11 cellular contexts compared by ENCODE assay signal in genomic region chr17:34255841-34256240, GRCh38. TPM values are rescaled to one million over a fixed set of nuclear protein-coding genes. Genes with fewer than 3 reads are reported as not detected.
DNase-seq lines count a peak whose midpoint lies in the region; ATAC-seq and TF ChIP-seq lines count a peak whose summit lies in the region.
"Had no signal": no experiment of that assay in that cellular context is flagged by ENCODE, and none has a peak within 500 bp of the region (broad histone marks: within the 10 kb centered on the region; RNA-seq: fewer than 3 reads in every experiment).

No MANE protein-coding gene starts in this region.

- no peaks in the 10 kb centered on the region for H3K79me1 ChIP-seq in mesendoderm (ENCODE audit: low read length)

- H3K4me3 Mint-ChIP-seq in dendritic cell treated with granulocyte-macrophage colony-stimulating factor and Interleukin-4, amounts not matched to agents 40 ng/mL and 50 ng/mL, for 4 days: peak overlapping the region; percentile 75

- TF ChIP-seq CTCF in NB4 (IDR thresholded peaks at IDR 0.05; ENCODE audit: low read depth, low read length) (no peak), tibial nerve (IDR thresholded peaks at IDR 0.05) (no peak)

- H2BK5ac ChIP-seq in mesendoderm (ENCODE audit: low read length): no peak overlapping the region

- peak overlapping the region; percentile 85 for H3K27ac Mint-ChIP-seq in dendritic cell treated with granulocyte-macrophage colony-stimulating factor and Interleukin-4, amounts not matched to agents 40 ng/mL and 50 ng/mL, for 4 days

- TF ChIP-seq POLR2A in NB4 (IDR thresholded peaks at IDR 0.05; ENCODE audit: extremely low read depth, insufficient read length) (no peak), tibial nerve (IDR thresholded peaks at IDR 0.05) (no peak)

- H3K36me3 ChIP-seq in mesendoderm (ENCODE audit: control insufficient read depth, insufficient read depth, low read length) (no peaks in the 10 kb centered on the region), tibial nerve (no peaks in the 10 kb centered on the region)

- no peak for TF ChIP-seq EP300 in tibial nerve (IDR thresholded peaks at IDR 0.05)

- H3K9me3 ChIP-seq in tibial nerve: no peaks in the 10 kb centered on the region

- peak overlapping the region; percentile 89 for H3K18ac ChIP-seq in mesendoderm (ENCODE audit: low read length)

- no peak overlapping the region for H4K5ac ChIP-seq in mesendoderm (ENCODE audit: low read length)

- DNase-seq in NB4 (ENCODE audit: low read depth): no peak
- DNase-seq in mesendoderm: no peak
- DNase-seq in tibial nerve (ENCODE audit: low spot score in 2 of 2): no peak
- no peak for DNase-seq in NCI-H226
- no peak for DNase-seq in amygdala (lab: John Stamatoyannopoulos, UW)
- DNase-seq: activated CD4-positive, alpha-beta T cell treated with anti-CD3 and anti-CD28 coated beads for 1 hour; activated gamma-delta T cell; NCI-H187 treated with DMSO at 0.1 percent for 48 hours had no signal

- H4K8ac ChIP-seq in mesendoderm (ENCODE audit: low read depth, low read length): no peak overlapping the region

- H3K4me1 Mint-ChIP-seq in dendritic cell treated with granulocyte-macrophage colony-stimulating factor and Interleukin-4, amounts not matched to agents 40 ng/mL and 50 ng/mL, for 4 days (ENCODE audit: low read depth): peaks cover 74% of the 10 kb centered on the region

- peak overlapping the region; percentile 20 for H2AK5ac ChIP-seq in mesendoderm (ENCODE audit: low read length)

- H3K4ac ChIP-seq in mesendoderm (ENCODE audit: low read depth, low read length): peak overlapping the region; percentile 46

- peak overlapping the region; percentile 87 for H3K9ac ChIP-seq in mesendoderm (ENCODE audit: low read length)

- H3K9me3 Mint-ChIP-seq in dendritic cell treated with granulocyte-macrophage colony-stimulating factor and Interleukin-4, amounts not matched to agents 40 ng/mL and 50 ng/mL, for 4 days: no peaks in the 10 kb centered on the region

- peak overlapping the region; percentile 82 for H2BK120ac ChIP-seq in mesendoderm (ENCODE audit: low read depth, low read length)

- no peaks in the 10 kb centered on the region for H3K27me3 ChIP-seq in mesendoderm (ENCODE audit: insufficient read depth, low read length, poor library complexity)
- no peaks in the 10 kb centered on the region for H3K27me3 ChIP-seq in tibial nerve

- no CpG with 5 or more reads among the region's 1 CpG for WGBS in mesendoderm (ENCODE audit: extremely low coverage, insufficient coverage, low lambda C conversion rate)
- 78 to 82% methylated on average over 1 of the region's 1 CpG for WGBS in tibial nerve, 2 donors

- no peak for ATAC-seq in HG02884 (IDR thresholded peaks at IDR 0.05; ENCODE audit: unreplicated experiment)

- H3K4me1 ChIP-seq in mesendoderm (ENCODE audit: control insufficient read depth, low read depth, low read length) (peaks cover 28% of the 10 kb centered on the region), tibial nerve (peaks cover 10 to 82% (median 55%) of the 10 kb centered on the region in 4 donors)

- peaks cover 54% of the 10 kb centered on the region for H3K27me3 Mint-ChIP-seq in dendritic cell treated with granulocyte-macrophage colony-stimulating factor and Interleukin-4, amounts not matched to agents 40 ng/mL and 50 ng/mL, for 4 days

- no peak overlapping the region for H3K23ac ChIP-seq in mesendoderm (ENCODE audit: low read length)

- peak overlapping the region; percentile 90 for H3K27ac ChIP-seq in mesendoderm (ENCODE audit: low read depth, low read length)
- H3K27ac ChIP-seq in tibial nerve: peak overlapping the region in 3 of 4 donors; percentile 71 to 91 (median 89)

- H3K4me3 ChIP-seq in NB4 (ENCODE audit: low read depth, low read length) (peak overlapping the region; percentile 8), mesendoderm (ENCODE audit: low read length) (no peak overlapping the region), tibial nerve (peak overlapping the region; percentile 14 to 51 (median 38))

- no peak overlapping the region for H2BK15ac ChIP-seq in mesendoderm (replicated peaks; ENCODE audit: low read depth)

- intact Hi-C loops in dendritic cell treated with granulocyte-macrophage colony-stimulating factor and Interleukin-4, amounts not matched to agents 40 ng/mL and 50 ng/mL, for 4 days (cut with micrococcal nuclease): no loop called here

- H3K36me3 Mint-ChIP-seq in dendritic cell treated with granulocyte-macrophage colony-stimulating factor and Interleukin-4, amounts not matched to agents 40 ng/mL and 50 ng/mL, for 4 days (ENCODE audit: low read depth): no peaks in the 10 kb centered on the region

- H3K79me2 ChIP-seq in mesendoderm (ENCODE audit: control insufficient read depth, insufficient read depth, low read length): no peaks in the 10 kb centered on the region

- peak overlapping the region; percentile 88 for H3K56ac ChIP-seq in mesendoderm (ENCODE audit: low read length)

- H3K4me2 ChIP-seq in mesendoderm (ENCODE audit: low read length): peak overlapping the region; percentile 79

RNA-seq across cellular contexts. Expression of gene CCL2, which starts 0.8 kb away (rescaled TPM):
- 17.3 TPM for polyA plus RNA-seq in mesendoderm (2013, experiment 1 of 2)
- 16.7 TPM for polyA plus RNA-seq in mesendoderm (2013, experiment 2 of 2)
- 100 to 1,000 TPM in 1 of 4 donors, 10 to 100 TPM in 3; 34.7 to 185 (median 43.6) TPM for total RNA-seq in tibial nerve

RNA-seq across cellular contexts. Expression of gene CCL7, which starts 14.2 kb away (rescaled TPM):
- polyA plus RNA-seq in mesendoderm (2013, experiment 1 of 2): not detected
- polyA plus RNA-seq in mesendoderm (2013, experiment 2 of 2): not detected
- not detected for total RNA-seq in tibial nerve
- total RNA-seq: kidney epithelial cell had no signal

RNA-seq across cellular contexts. Expression of gene CCL11, which starts 29.7 kb away (rescaled TPM):
- polyA plus RNA-seq in mesendoderm (2013, experiment 1 of 2): 0.03 TPM
- polyA plus RNA-seq in mesendoderm (2013, experiment 2 of 2): not detected
- total RNA-seq in tibial nerve: 1 to 10 TPM in 1 of 4 donors, not detected in 3; 3.9 TPM
- total RNA-seq: kidney epithelial cell had no signal
